8 cellular contexts compared by ENCODE assay signal in genomic region chr22:18077639-18078328, GRCh38. TPM values are rescaled to one million over a fixed set of nuclear protein-coding genes. Genes with fewer than 3 reads are reported as not detected.
DNase-seq lines count a peak whose midpoint lies in the region; ATAC-seq and TF ChIP-seq lines count a peak whose summit lies in the region.

Gene PEX26, plus strand, starts transcription at chr22:18077990. Its CDS starts 387 bp downstream, at chr22:18078377.

- H3K9me3 ChIP-seq in adrenal gland (replicated peaks in 1 of 3) = no peaks in the 10 kb centered on the region
- no peaks in the 10 kb centered on the region for H3K9me3 ChIP-seq in heart left ventricle
- no peaks in the 10 kb centered on the region for H3K9me3 ChIP-seq in upper lobe of left lung

- H3K4me3 ChIP-seq in GM12865 (ENCODE audit: low read depth, low read length) = peak within 1 kb of the TSS; percentile 85
- peak within 1 kb of the TSS; percentile 25 to 95 (median 82) for H3K4me3 ChIP-seq in adrenal gland
- peak within 1 kb of the TSS; percentile 66 to 99 (median 88) for H3K4me3 ChIP-seq in heart left ventricle
- peak within 1 kb of the TSS; percentile 72 to 79 (median 74) for H3K4me3 ChIP-seq in upper lobe of left lung

- intact Hi-C loops in adrenal gland (cut with DNase I) (loop anchor here (5.0 to 10.0 kb wide), 2 partner anchors 173 to 245 kb away; no protein-coding TSS in a partner anchor), heart left ventricle (cut with DNase I) (loop anchor here (2.0 to 10.0 kb wide), 15 partner anchors 53 to 343 kb away; partner anchors contain the start of gene MICAL3 (in 3 of the 10)), posterior cingulate gyrus (cut with DNase I) (loop anchor here (2.0 to 10.0 kb wide), 5 partner anchors 53 to 333 kb away; partner anchors contain the start of gene MICAL3)

- 0 to 1% (median 0%) methylated on average over 3 to 50 of the region's 50 CpGs for WGBS in adrenal gland, 4 donors
- WGBS in heart left ventricle, 4 donors = 0 to 1% (median 0%) methylated on average over 33 to 50 of the region's 50 CpGs
- WGBS in upper lobe of left lung, 2 donors = 0 to 1% methylated on average over 29 to 35 of the region's 50 CpGs

- TF ChIP-seq POLR2A in adrenal gland (IDR thresholded peaks at IDR 0.05) (peak; percentile 8 to 90), heart left ventricle (IDR thresholded peaks at IDR 0.05) (peak in 1 of 2 donors; percentile 63), upper lobe of left lung (IDR thresholded peaks at IDR 0.05) (peak in 2 of 4 donors; percentile 56 to 73)

- H3K27me3 ChIP-seq in adrenal gland (no peaks in the 10 kb centered on the region), heart left ventricle (no peaks in the 10 kb centered on the region), upper lobe of left lung (no peaks in the 10 kb centered on the region)

- H3K4me1 ChIP-seq in adrenal gland (replicated peaks in 1 of 2) = peaks cover 22 to 33% of the 10 kb centered on the region in 2 donors
- H3K4me1 ChIP-seq in heart left ventricle = peaks cover 3 to 37% (median 26%) of the 10 kb centered on the region in 12 donors
- H3K4me1 ChIP-seq in upper lobe of left lung = peaks cover 22 to 31% (median 27%) of the 10 kb centered on the region in 4 donors

- ATAC-seq in HG02759 (IDR thresholded peaks at IDR 0.05; ENCODE audit: unreplicated experiment) = peak; percentile 98
- peak; percentile 96 to 99 (median 98) for ATAC-seq in heart left ventricle
- peak; percentile 98 to 99 for ATAC-seq in upper lobe of left lung (ENCODE audit: low FRiP score in 2 of 2)

- no peak for TF ChIP-seq EP300 in upper lobe of left lung (IDR thresholded peaks at IDR 0.05)

- H3K36me3 ChIP-seq in adrenal gland (replicated peaks in 1 of 2) = peaks cover 0 to 31% of the 10 kb centered on the region in 2 donors
- peaks cover 0 to 37% (median 32%) of the 10 kb centered on the region in 9 donors for H3K36me3 ChIP-seq in heart left ventricle
- peaks cover 0 to 33% (median 13%) of the 10 kb centered on the region in 4 donors for H3K36me3 ChIP-seq in upper lobe of left lung

- DNase-seq in GM12865 (ENCODE audit: low read depth) (peak; percentile 99), NCI-H1436 treated with DMSO at 0.1 percent for 48 hours (lab: John Stamatoyannopoulos, UW) (peak; percentile 70), T-helper 1 cell (peak; percentile 87 to 96 (median 93)), adrenal gland (peak; percentile 92 to 98 (median 96)), heart left ventricle (peak; percentile 95 to 97 (median 95)), posterior cingulate gyrus (peak; percentile 90 to 99 (median 96)), upper lobe of left lung (peak; percentile 97 to 98)

- H3K27ac ChIP-seq in adrenal gland (peak within 1 kb of the TSS; percentile 52 to 92 (median 87)), heart left ventricle (peak within 1 kb of the TSS; percentile 27 to 90 (median 87)), upper lobe of left lung (peak within 1 kb of the TSS; percentile 60 to 87 (median 84))

- TF ChIP-seq CTCF in GM12865 (IDR thresholded peaks at IDR 0.05; ENCODE audit: insufficient read depth, low read depth, low read length, missing control alignments) (no peak), adrenal gland (IDR thresholded peaks at IDR 0.05) (peak in 1 of 6 experiments; percentile 2), heart left ventricle (IDR thresholded peaks at IDR 0.05) (no peak), upper lobe of left lung (IDR thresholded peaks at IDR 0.05) (peak in 1 of 6 experiments; percentile 5)

RNA-seq across cellular contexts. Expression of gene PEX26, which starts in this region (rescaled TPM):
- 10 to 100 TPM; 16.7 to 57.8 (median 41.0) TPM for total RNA-seq in adrenal gland
- 10 to 100 TPM in 2 of 3 donors, 1 to 10 TPM in 1; 8.4 to 23.9 (median 15.8) TPM for polyA plus RNA-seq in adrenal gland
- total RNA-seq in heart left ventricle = 10 to 100 TPM; 15.8 to 27.3 (median 22.0) TPM
- polyA plus RNA-seq in heart left ventricle = 10 to 100 TPM; 11.7 to 21.9 TPM
- total RNA-seq in upper lobe of left lung = 10 to 100 TPM; 17.2 to 42.1 (median 32.9) TPM

Comparison
In these comparisons a context has a peak if more than half of its experiments do, and no peak if none do; other contexts are left out.
1. Peak in every context shown above with its lines: DNase-seq, ATAC-seq, H3K4me3 ChIP-seq and H3K27ac ChIP-seq.